ENCODE assay signal across 13 cellular contexts in the genomic region with DNA sequence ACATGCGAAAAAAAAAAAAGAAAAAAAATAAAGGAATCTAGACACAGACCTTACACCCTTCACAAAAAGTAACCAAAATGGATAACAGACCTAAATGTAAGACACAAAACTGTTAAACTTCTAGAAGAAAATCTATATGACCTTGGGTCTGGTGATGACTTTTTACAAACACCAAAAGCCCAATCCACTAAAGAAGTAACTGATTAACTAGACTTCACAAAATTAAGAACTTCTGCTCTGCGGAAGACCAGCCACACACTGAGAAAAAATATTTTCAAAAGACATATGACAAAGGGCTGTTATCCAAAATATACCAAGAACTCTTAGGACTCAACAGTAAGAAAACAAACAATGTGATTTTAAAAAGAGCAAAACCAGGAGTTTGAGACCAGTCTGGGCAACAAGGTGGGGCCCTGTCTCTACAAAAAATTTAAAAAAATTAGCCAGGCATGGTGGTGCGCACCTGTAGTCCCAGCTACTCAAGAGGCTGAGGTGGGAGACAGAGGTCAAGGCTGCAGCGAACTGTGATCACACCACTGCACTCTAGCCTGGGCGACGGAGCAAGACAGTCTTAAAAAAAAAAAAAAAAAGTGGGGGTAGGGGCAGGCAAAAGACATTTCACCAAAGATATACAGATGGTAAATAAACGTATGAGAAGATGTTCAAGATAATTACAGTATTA.
"Had no signal": no experiment of that assay in that cellular context is flagged by ENCODE, and none has a peak within 500 bp of the region (broad histone marks: within the 10 kb centered on the region; RNA-seq: fewer than 3 reads in every experiment).

No MANE protein-coding gene starts in this region.

- H3K27me3 Mint-ChIP-seq: activated CD4-positive, alpha-beta T cell treated with anti-CD3 and anti-CD28 coated beads, Interleukin-2, amount 10 ng/mL, durations not matched to agents 24 days and 14 days; activated naive CD8-positive, alpha-beta T cell treated with anti-CD3 and anti-CD28 coated beads, Interleukin-2, amount 10 ng/mL, durations not matched to agents 7 days and 5 days had no signal

- H3K4me2 ChIP-seq: neural progenitor cell had no signal

- H3K9ac ChIP-seq: neural progenitor cell, parathyroid adenoma had no signal

- H3K27ac ChIP-seq: ascending aorta, left lung, neural progenitor cell, parathyroid adenoma, thoracic aorta had no signal

- DNase-seq: activated CD4-positive, alpha-beta T cell treated with anti-CD3 and anti-CD28 coated beads, Interleukin-2, amount 10 ng/mL, durations not matched to agents 24 days and 14 days; activated effector memory CD4-positive, alpha-beta T cell treated with anti-CD3 and anti-CD28 coated beads, Interleukin-2, amount 50 U/mL, for 16 hours; activated naive CD8-positive, alpha-beta T cell treated with anti-CD3 and anti-CD28 coated beads, Interleukin-2, amount 10 ng/mL, durations not matched to agents 7 days and 5 days; dorsolateral prefrontal cortex; left lung; mesenchymal stem cell; stimulated activated CD4-positive, alpha-beta T cell treated with anti-CD3 and anti-CD28 coated beads, Interleukin-2, amount 100 ng/mL, for 48 hours; stomach had no signal

- H3K4me3 Mint-ChIP-seq: activated CD4-positive, alpha-beta T cell treated with anti-CD3 and anti-CD28 coated beads, Interleukin-2, amount 10 ng/mL, durations not matched to agents 24 days and 14 days; activated naive CD8-positive, alpha-beta T cell treated with anti-CD3 and anti-CD28 coated beads, Interleukin-2, amount 10 ng/mL, durations not matched to agents 7 days and 5 days; neural progenitor cell had no signal

- H2AFZ ChIP-seq: neural progenitor cell, parathyroid adenoma had no signal

- ATAC-seq: left lung had no signal

- H3K4me1 ChIP-seq: ascending aorta, parathyroid adenoma had no signal

- H3K27ac Mint-ChIP-seq: activated CD4-positive, alpha-beta T cell treated with anti-CD3 and anti-CD28 coated beads, Interleukin-2, amount 10 ng/mL, durations not matched to agents 24 days and 14 days; neural progenitor cell had no signal

- H3K27me3 ChIP-seq: ascending aorta, dorsolateral prefrontal cortex, esophagus muscularis mucosa, left lung, neural progenitor cell, stomach had no signal

- H3K4me3 ChIP-seq: ascending aorta, dorsolateral prefrontal cortex, esophagus muscularis mucosa, left lung, neural progenitor cell, stomach, thoracic aorta had no signal

- H3K9me3 ChIP-seq: ascending aorta, esophagus muscularis mucosa, left lung, stomach, thoracic aorta had no signal

- H3K9me3 Mint-ChIP-seq: activated CD4-positive, alpha-beta T cell treated with anti-CD3 and anti-CD28 coated beads, Interleukin-2, amount 10 ng/mL, durations not matched to agents 24 days and 14 days; activated naive CD8-positive, alpha-beta T cell treated with anti-CD3 and anti-CD28 coated beads, Interleukin-2, amount 10 ng/mL, durations not matched to agents 7 days and 5 days; neural progenitor cell had no signal
